20 cellular contexts compared by ENCODE assay signal in the genomic region with DNA sequence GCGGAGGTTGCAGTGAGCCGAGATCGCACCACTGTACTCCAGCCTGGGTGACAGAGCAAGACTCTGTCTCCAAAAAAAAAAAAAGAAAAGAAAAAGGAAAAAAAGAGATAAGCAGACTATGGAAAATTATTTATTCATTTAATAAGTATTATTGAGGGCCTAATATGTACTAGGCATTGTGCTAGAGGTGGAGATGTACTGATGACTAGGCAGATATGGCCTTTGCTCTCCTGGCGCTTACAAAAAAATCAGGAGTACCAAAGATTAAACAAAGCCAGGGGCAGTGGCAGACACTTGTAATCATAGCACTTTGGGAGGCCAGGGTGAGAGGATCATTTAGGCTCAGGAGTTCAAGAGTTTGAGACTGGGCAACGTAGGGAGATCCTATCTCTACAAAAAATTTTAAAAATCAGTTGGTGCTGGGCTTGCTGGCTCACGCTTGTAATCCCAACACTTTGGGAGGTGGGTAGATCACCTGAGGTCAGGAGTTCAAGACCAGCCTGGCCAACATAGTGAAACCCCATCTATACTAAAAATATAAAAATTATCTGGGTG. TPM values are rescaled to one million over a fixed set of nuclear protein-coding genes. Genes with fewer than 3 reads are reported as not detected.
DNase-seq lines count a peak whose midpoint lies in the region; ATAC-seq, FAIRE-seq and TF ChIP-seq lines count a peak whose summit lies in the region.
"Had no signal": no experiment of that assay in that cellular context is flagged by ENCODE, and none has a peak within 500 bp of the region (broad histone marks: within the 10 kb centered on the region; RNA-seq: fewer than 3 reads in every experiment).

No MANE protein-coding gene starts in this region.

- FAIRE-seq in HepG2 (lab: Jason Lieb, UNC), result no peak
- FAIRE-seq in K562 (lab: Jason Lieb, UNC), result no peak
- FAIRE-seq: A549, D721Med, G401.6, GM12891, GM19239 had no signal

- H3K27ac ChIP-seq in HepG2 (ENCODE audit: extremely low read length, insufficient read depth, low read length), result no peak overlapping the region
- H3K27ac ChIP-seq in right lobe of liver, result no peak overlapping the region
- H3K27ac ChIP-seq in K562 (ENCODE audit: extremely low read depth, low read depth, low read length), result no peak overlapping the region
- no peak overlapping the region for H3K27ac ChIP-seq in effector memory CD4-positive, alpha-beta T cell (ENCODE audit: insufficient read depth, low read length, poor library complexity, severe bottlenecking)
- H3K27ac ChIP-seq: 22Rv1; A549; BLaER1 treated with 17β-estradiol and CSF1 and Interleukin-3, amounts not matched to agents 10 nM and 100 nM; C4-2B had no signal

- intact Hi-C loops in HepG2 (cut with micrococcal nuclease; ENCODE audit: unreplicated experiment) (no loop called here), right lobe of liver (cut with DNase I) (no loop called here), K562 (cut with micrococcal nuclease) (no loop called here), Right ventricle myocardium superior (cut with DNase I) (no loop called here)

- H3K9ac ChIP-seq in HepG2 (ENCODE audit: insufficient read depth, low read depth, low read length), result no peak overlapping the region
- H3K9ac ChIP-seq in K562 (ENCODE audit: insufficient read depth in 1 of 2, low read depth in 2 of 2, low read length in 2 of 2), result no peak overlapping the region
- H3K9ac ChIP-seq: BLaER1 treated with 17β-estradiol and CSF1 and Interleukin-3, amounts not matched to agents 10 nM and 100 nM had no signal

- H3K4me1 ChIP-seq in HepG2 (ENCODE audit: insufficient read depth, low read length) (no peaks in the 10 kb centered on the region), right lobe of liver (no peaks in the 10 kb centered on the region), K562 (replicated peaks in 1 of 2; ENCODE audit: control insufficient read depth in 2 of 2, insufficient read depth in 2 of 2, low read length in 2 of 2) (no peaks in the 10 kb centered on the region; a peak in 1 of 5 replicates)
- H3K4me1 ChIP-seq in effector memory CD4-positive, alpha-beta T cell (ENCODE audit: control insufficient read depth, insufficient read depth, low read length, poor library complexity, severe bottlenecking), result no peaks in the 10 kb centered on the region
- H3K4me1 ChIP-seq: BLaER1 treated with 17β-estradiol and CSF1 and Interleukin-3, amounts not matched to agents 10 nM and 100 nM; Caco-2 had no signal

- no peak for TF ChIP-seq EP300 in HepG2 (IDR thresholded peaks at IDR 0.05; ENCODE audit: low read depth in 2 of 2, low read length in 2 of 2)
- TF ChIP-seq EP300 in HepG2 (CRISPR knock-in tag; IDR thresholded peaks at IDR 0.05; ENCODE audit: borderline replicate concordance), result no peak
- TF ChIP-seq EP300 in K562 (IDR thresholded peaks at IDR 0.05; ENCODE audit: low read length), result no peak

- ATAC-seq in HepG2 (no peak), right lobe of liver (no peak), K562 (no peak), Right ventricle myocardium superior (ENCODE audit: poor library complexity) (no peak)
- ATAC-seq: A549; CD8-positive, alpha-beta T cell had no signal

- H4K20me1 ChIP-seq in HepG2 (ENCODE audit: insufficient read depth, low read length) (no peaks in the 10 kb centered on the region), K562 (replicated peaks; ENCODE audit: control insufficient read depth, insufficient read depth, low read length) (no peaks in the 10 kb centered on the region)
- H4K20me1 ChIP-seq: BLaER1 treated with 17β-estradiol and CSF1 and Interleukin-3, amounts not matched to agents 10 nM and 100 nM had no signal

- POLR2A ChIA-PET in HepG2 (lab: Yijun Ruan, JAX), result interaction anchor here (0.9 kb wide), 1 partner anchor 15 kb away, joined by 3 read pairs; no protein-coding TSS in a partner anchor
- POLR2A ChIA-PET in K562 (lab: Yijun Ruan, JAX), result interaction anchor here (0.6 kb wide), 1 partner anchor 1644 kb away, joined by 3 read pairs; no protein-coding TSS in a partner anchor

- in situ Hi-C loops in HepG2 (cut with HindIII; ENCODE audit: extremely low pct_ligation_motif_present, low pct_unique_long_range_greater_than_20kb), result no loop called here
- in situ Hi-C loops in K562 (cut with MboI), result no loop called here

- H3K4me2 ChIP-seq in HepG2 (ENCODE audit: low read depth, low read length) (no peak overlapping the region), K562 (ENCODE audit: insufficient read depth, low read length) (no peak overlapping the region)
- H3K4me2 ChIP-seq: A549; BLaER1 treated with 17β-estradiol and CSF1 and Interleukin-3, amounts not matched to agents 10 nM and 100 nM had no signal

- H3K4me3 ChIP-seq in HepG2 (replicated peaks in 1 of 3; ENCODE audit: insufficient read depth in 1 of 3, low read depth in 2 of 3, low read length in 3 of 3) (no peak overlapping the region), right lobe of liver (no peak overlapping the region), K562 (no peak overlapping the region)
- no peak overlapping the region for H3K4me3 ChIP-seq in effector memory CD4-positive, alpha-beta T cell (ENCODE audit: insufficient read depth, low read depth, low read length, poor library complexity, severe bottlenecking)
- H3K4me3 ChIP-seq: A549; BLaER1 treated with 17β-estradiol and CSF1 and Interleukin-3, amounts not matched to agents 10 nM and 100 nM had no signal

- H3K27me3 ChIP-seq in HepG2 (ENCODE audit: control insufficient read depth in 1 of 2, insufficient read depth in 2 of 2, low read length in 2 of 2) (peaks cover 0 to 10% of the 10 kb centered on the region in 2 experiments; a peak in 1 of 5 replicates), right lobe of liver (no peaks in the 10 kb centered on the region), K562 (ENCODE audit: control insufficient read depth in 2 of 2, insufficient read depth in 2 of 2, low read length in 2 of 2) (no peaks in the 10 kb centered on the region)
- H3K27me3 ChIP-seq in effector memory CD4-positive, alpha-beta T cell (replicated peaks; ENCODE audit: control insufficient read depth, insufficient read depth, low read length, poor library complexity, severe bottlenecking), result no peaks in the 10 kb centered on the region
- H3K27me3 ChIP-seq: BLaER1 treated with 17β-estradiol and CSF1 and Interleukin-3, amounts not matched to agents 10 nM and 100 nM had no signal

- no peak for TF ChIP-seq CTCF in HepG2 (CRISPR knock-in tag; IDR thresholded peaks at IDR 0.05)
- TF ChIP-seq CTCF in right lobe of liver (IDR thresholded peaks at IDR 0.05), result no peak
- no peak for TF ChIP-seq CTCF in K562 (IDR thresholded peaks at IDR 0.05 in 2 of 3, conservative IDR thresholded peaks at IDR 0.05 in 1 of 3; ENCODE audit: insufficient read depth in 2 of 3, low read depth in 1 of 3, low read length in 3 of 3)

- TF ChIP-seq RAD21 in HepG2 (CRISPR knock-in tag; IDR thresholded peaks at IDR 0.05) (no peak), K562 (CRISPR knock-in tag; conservative IDR thresholded peaks at IDR 0.05 in 1 of 2, IDR thresholded peaks at IDR 0.05 in 1 of 2) (no peak)

- H3K9me3 ChIP-seq in HepG2 (ENCODE audit: low read length) (no peaks in the 10 kb centered on the region), right lobe of liver (no peaks in the 10 kb centered on the region), K562 (replicated peaks; ENCODE audit: control insufficient read depth, insufficient read depth, low read depth, low read length) (no peaks in the 10 kb centered on the region)
- no peaks in the 10 kb centered on the region for H3K9me3 ChIP-seq in effector memory CD4-positive, alpha-beta T cell (ENCODE audit: control insufficient read depth, low read length)
- H3K9me3 ChIP-seq: Caco-2 had no signal

- TF ChIP-seq POLR2A in HepG2 (IDR thresholded peaks at IDR 0.05; ENCODE audit: insufficient read depth in 1 of 2, low read depth in 2 of 2, low read length in 2 of 2), result no peak
- no peak for TF ChIP-seq POLR2A in right lobe of liver (IDR thresholded peaks at IDR 0.05)
- no peak for TF ChIP-seq POLR2A in K562 (conservative IDR thresholded peaks at IDR 0.05)

- H2AFZ ChIP-seq in HepG2 (ENCODE audit: low read length) (no peak overlapping the region), K562 (ENCODE audit: low read depth, low read length) (no peak overlapping the region)

- BruUV-seq in HepG2 (replicated peaks; lab: Mats Ljungman, UMichigan) (no TSS peak), K562 (replicated peaks; lab: Mats Ljungman, UMichigan) (no TSS peak)

- 62% methylated on average over 6 of the region's 6 CpGs for WGBS in HepG2 (ENCODE audit: low lambda C conversion rate)
- WGBS in right lobe of liver (ENCODE audit: insufficient coverage, low coverage, low lambda C conversion rate, missing lambda C conversion rate), result 89% methylated on average over 2 of the region's 6 CpGs
- 28% methylated on average over 3 of the region's 6 CpGs for WGBS in K562 (ENCODE audit: insufficient coverage, low coverage, missing lambda C conversion rate)

- H3K9me1 ChIP-seq in K562 (ENCODE audit: control insufficient read depth, insufficient read depth, low read length), result no peaks in the 10 kb centered on the region

- H3K79me2 ChIP-seq in HepG2 (ENCODE audit: insufficient read depth, low read length) (no peaks in the 10 kb centered on the region), K562 (ENCODE audit: control insufficient read depth, insufficient read depth, low read length) (no peaks in the 10 kb centered on the region)

- CTCF ChIA-PET in HepG2 (lab: Yijun Ruan, JAX; ENCODE audit: low intra/inter-chr PET ratio, low total read pairs) (no interaction called here), K562 (lab: Yijun Ruan, JAX; ENCODE audit: low intra/inter-chr PET ratio) (no interaction called here)

- no peak for DNase-seq in HepG2 (ENCODE audit: low spot score)
- no peak for DNase-seq in right lobe of liver
- no peak for DNase-seq in K562 (ENCODE audit: extremely low read depth in 1 of 4, low spot score in 3 of 4)
- DNase-seq in Right ventricle myocardium superior, result no peak
- no peak for DNase-seq in effector memory CD4-positive, alpha-beta T cell
- DNase-seq: AML-193; Caco-2; Calu3; CD4-positive, alpha-beta T cell; CD8-positive, alpha-beta T cell; DMS79 treated with DMSO at 0.1 percent for 48 hours; GF-D8 had no signal

- H3K36me3 ChIP-seq in HepG2 (replicated peaks in 1 of 2; ENCODE audit: control insufficient read depth in 1 of 2, insufficient read depth in 2 of 2, low read length in 2 of 2), result no peaks in the 10 kb centered on the region
- no peaks in the 10 kb centered on the region for H3K36me3 ChIP-seq in right lobe of liver
- H3K36me3 ChIP-seq in K562 (ENCODE audit: control insufficient read depth, insufficient read depth, low read length), result no peaks in the 10 kb centered on the region
- H3K36me3 ChIP-seq in effector memory CD4-positive, alpha-beta T cell (ENCODE audit: control insufficient read depth, insufficient read depth, low read length), result no peaks in the 10 kb centered on the region
- H3K36me3 ChIP-seq: BLaER1 treated with 17β-estradiol and CSF1 and Interleukin-3, amounts not matched to agents 10 nM and 100 nM had no signal

RNA-seq across cellular contexts. Expression of a gene that starts 10.4 kb away (rescaled TPM):
- total RNA-seq in HepG2 (2016; rRNA removed; fragmentation: Illumina TruSeq; extraction: Trizol) (26.7 and 30.9 TPM in 2 replicates), right lobe of liver (10 to 100 TPM; 17.0 to 38.4 (median 23.1) TPM), K562 (2014; rRNA removed) (14.1 and 22.3 TPM in 2 replicates), K562 (2014; rRNA removed; fragmentation: Illumina TruSeq; extraction: Trizol) (23.8 and 24.5 TPM in 2 replicates), K562 (2015; rRNA removed; fragmentation: Illumina TruSeq; extraction: Trizol) (27.0 and 32.1 TPM in 2 replicates), K562 (2021) (27.2 and 28.8 TPM in 2 replicates), Right ventricle myocardium superior (35.6 TPM)
- total RNA-seq in HepG2 (2016; cell fraction: cytosol; rRNA removed; fragmentation: Illumina TruSeq; extraction: Trizol; ENCODE audit: low read depth), result 6.9 and 8.1 TPM in 2 replicates
- 24.9 and 33.4 TPM in 2 replicates for total RNA-seq in HepG2 (2016; cell fraction: insoluble cytoplasmic fraction; rRNA removed; fragmentation: Illumina TruSeq; extraction: Trizol)
- 10.5 and 13.0 TPM in 2 replicates for total RNA-seq in HepG2 (2016; cell fraction: membrane; rRNA removed; fragmentation: Illumina TruSeq; extraction: Trizol)
- 75.1 and 92.8 TPM in 2 replicates for total RNA-seq in HepG2 (2016; cell fraction: nucleus; rRNA removed; fragmentation: Illumina TruSeq; extraction: Trizol)
- polyA plus RNA-seq in HepG2 (2011; rRNA removed) (43.6 and 49.2 TPM in 2 replicates), K562 (2011; rRNA removed) (30.0 and 35.1 TPM in 2 replicates), K562 (2014; fragmentation: Illumina TruSeq; extraction: Trizol) (23.5 and 31.0 TPM in 2 replicates), K562 (2014; fragmentation: Nextera tagmentation; extraction: Ambion mirVana) (1 to 10 TPM; 3.4 to 4.6 TPM), K562 (2014; rRNA removed) (23.3 and 26.6 TPM in 2 replicates)
- 25.1 and 25.7 TPM in 2 replicates for polyA plus RNA-seq in HepG2 (2011; cell fraction: cytosol; rRNA removed)
- 154 and 160 TPM in 2 replicates for polyA plus RNA-seq in HepG2 (2011; cell fraction: nucleus; rRNA removed)
- 30.0 and 33.6 TPM in 2 replicates for polyA plus RNA-seq in HepG2 (2012)
- polyA plus RNA-seq in HepG2 (2016; cell fraction: cytosol; fragmentation: Illumina TruSeq; extraction: Trizol; ENCODE audit: low read depth), result 0.53 and 1.5 TPM in 2 replicates
- polyA plus RNA-seq in HepG2 (2016; cell fraction: insoluble cytoplasmic fraction; fragmentation: Illumina TruSeq; extraction: Trizol; ENCODE audit: low read depth), result 17.2 and 18.0 TPM in 2 replicates
- polyA plus RNA-seq in HepG2 (2016; cell fraction: membrane; fragmentation: Illumina TruSeq; extraction: Trizol; ENCODE audit: low read depth), result 1.1 and 1.6 TPM in 2 replicates
- polyA plus RNA-seq in HepG2 (2016; cell fraction: nucleus; fragmentation: Illumina TruSeq; extraction: Trizol; ENCODE audit: insufficient read depth, low read depth), result 103 and 113 TPM in 2 replicates
- 70.9 TPM in 2 replicates for polyA minus RNA-seq in HepG2 (2011; rRNA and poly(A)+ RNA removed; ENCODE audit: low replicate concordance)
- polyA minus RNA-seq in HepG2 (2011; cell fraction: cytosol; rRNA and poly(A)+ RNA removed), result 19.3 and 29.4 TPM in 2 replicates
- polyA minus RNA-seq in HepG2 (2011; cell fraction: nucleus; rRNA and poly(A)+ RNA removed), result 205 and 259 TPM in 2 replicates
- 77.7 and 239 TPM in 2 replicates for total RNA-seq in K562 (2011; cell fraction: chromatin; rRNA removed; ENCODE audit: low replicate concordance)
- 50.4 and 82.1 TPM in 2 replicates for total RNA-seq in K562 (2011; cell fraction: nucleolus; rRNA removed)
- 101 and 163 TPM in 2 replicates for total RNA-seq in K562 (2011; cell fraction: nucleoplasm; rRNA removed)
- polyA plus RNA-seq in K562 (2011; cell fraction: cytosol; rRNA removed), result 23.6 and 25.6 TPM in 2 replicates
- 91.0 and 105 TPM in 2 replicates for polyA plus RNA-seq in K562 (2011; cell fraction: nucleus; rRNA removed)
- 16.5 and 19.6 TPM in 2 replicates for polyA plus RNA-seq in K562 (2012)
- polyA minus RNA-seq in K562 (2011; rRNA and poly(A)+ RNA removed), result 58.6 and 67.8 TPM in 2 replicates
- polyA minus RNA-seq in K562 (2011; cell fraction: cytosol; rRNA and poly(A)+ RNA removed), result 15.6 and 17.5 TPM in 2 replicates
- polyA minus RNA-seq in K562 (2011; cell fraction: nucleus; rRNA and poly(A)+ RNA removed), result 51.7 and 77.9 TPM in 2 replicates
